ENCODE assay signal across 8 cellular contexts in genomic region chr3:55486101-55486856, GRCh38. TPM values are rescaled to one million over a fixed set of nuclear protein-coding genes. Genes with fewer than 3 reads are reported as not detected.
DNase-seq lines count a peak whose midpoint lies in the region; ATAC-seq, FAIRE-seq and TF ChIP-seq lines count a peak whose summit lies in the region.

No MANE protein-coding gene starts in this region.

- peak overlapping the region in 1 of 2 donors; percentile 32 for H3K9ac ChIP-seq in duodenal mucosa (ENCODE audit: low read depth in 1 of 2, low read length in 2 of 2)

- H3K4me3 ChIP-seq in duodenal mucosa (ENCODE audit: low read depth in 1 of 2, low read length in 2 of 2) = peak overlapping the region; percentile 77 to 87
- peak overlapping the region; percentile 82 for H3K4me3 ChIP-seq in mesodermal cell (ENCODE audit: extremely low read depth, insufficient read depth, low read length, poor library complexity, severe bottlenecking)
- H3K4me3 ChIP-seq in uterus = peak overlapping the region; percentile 71 to 76

- peak in 1 of 2 donors; percentile 37 for TF ChIP-seq POLR2A in uterus (IDR thresholded peaks at IDR 0.05)

- TF ChIP-seq CTCF in uterus (IDR thresholded peaks at IDR 0.05) = no peak

- intact Hi-C loops in uterus (cut with DNase I; ENCODE audit: low total_unique reads) = no loop called here

- peak; percentile 93 for FAIRE-seq in G401.6 (lab: Jason Lieb, UNC)

- DNase-seq in NCI-H69 (lab: John Stamatoyannopoulos, UW) (peak; percentile 54), uterus (peak; percentile 59 to 82), middle frontal gyrus (ENCODE audit: extremely low spot score, low spot score) (no peak)
- no peak for DNase-seq in activated CD4-positive, alpha-beta T cell treated with anti-CD3 and anti-CD28 coated beads for 4 hours

- ATAC-seq in GM21381 (IDR thresholded peaks at IDR 0.05; ENCODE audit: unreplicated experiment) = no peak

- H3K4me1 ChIP-seq in duodenal mucosa (ENCODE audit: control insufficient read depth in 1 of 2, insufficient read depth in 2 of 2, low read length in 2 of 2) (peaks cover 16 to 39% of the 10 kb centered on the region in 2 donors), mesodermal cell (ENCODE audit: control insufficient read depth, insufficient read depth, low read length, poor library complexity, severe bottlenecking) (peaks cover 37% of the 10 kb centered on the region), uterus (peaks cover 0 to 10% of the 10 kb centered on the region in 2 donors)

- H3K27ac ChIP-seq in duodenal mucosa (ENCODE audit: low read depth, low read length) (no peak overlapping the region), mesodermal cell (ENCODE audit: low read depth, low read length, severe bottlenecking) (peak overlapping the region; percentile 67), uterus (peak overlapping the region; percentile 84 to 91)

- H3K9me3 ChIP-seq in duodenal mucosa (ENCODE audit: control insufficient read depth in 1 of 2, low read length in 2 of 2) = no peaks in the 10 kb centered on the region
- no peaks in the 10 kb centered on the region for H3K9me3 ChIP-seq in mesodermal cell (ENCODE audit: control insufficient read depth, low read length)
- no peaks in the 10 kb centered on the region for H3K9me3 ChIP-seq in uterus

- H3K27me3 ChIP-seq in duodenal mucosa (ENCODE audit: control insufficient read depth in 1 of 2, insufficient read depth in 2 of 2, low read length in 2 of 2) (peaks cover 75 to 85% of the 10 kb centered on the region in 2 donors), uterus (no peaks in the 10 kb centered on the region)

- no peaks in the 10 kb centered on the region for H3K36me3 ChIP-seq in duodenal mucosa (ENCODE audit: control insufficient read depth in 1 of 2, insufficient read depth in 2 of 2, low read length in 2 of 2)
- H3K36me3 ChIP-seq in mesodermal cell (ENCODE audit: control insufficient read depth, insufficient read depth, low read length) = no peaks in the 10 kb centered on the region
- no peaks in the 10 kb centered on the region for H3K36me3 ChIP-seq in uterus

- 0 to 1% methylated on average over 21 to 29 of the region's 49 CpGs for WGBS in mesodermal cell (ENCODE audit: insufficient coverage in 2 of 2), 2 experiments

RNA-seq across cellular contexts. Expression of gene WNT5A, which starts 0.8 kb away (rescaled TPM):
- polyA plus RNA-seq in mesodermal cell (2013, experiment 1 of 2) = 25.1 TPM
- polyA plus RNA-seq in mesodermal cell (2013, experiment 2 of 2) = 26.7 TPM
- 10 to 100 TPM in 3 of 4 donors, 1 to 10 TPM in 1; 6.2 to 96.5 (median 23.1) TPM for total RNA-seq in uterus

Comparison
In these comparisons a context has a peak if more than half of its experiments do, and no peak if none do; other contexts are left out.
1. DNase-seq: peak in NCI-H69 (single experiment) and uterus (2 of 2); none in middle frontal gyrus (single experiment) and activated CD4-positive, alpha-beta T cell treated with anti-CD3 and anti-CD28 coated beads for 4 hours (0 of 2).
2. Peak in every context shown above with its lines, with median percentiles within 50 percentile points of each other: H3K4me3 ChIP-seq.